10 cellular contexts compared by ENCODE assay signal in genomic region chr3:71728632-71729342, GRCh38. TPM values are rescaled to one million over a fixed set of nuclear protein-coding genes. Genes with fewer than 3 reads are reported as not detected.
DNase-seq lines count a peak whose midpoint lies in the region; ATAC-seq lines count a peak whose summit lies in the region.
"Had no signal": no experiment of that assay in that cellular context is flagged by ENCODE, and none has a peak within 500 bp of the region (broad histone marks: within the 10 kb centered on the region; RNA-seq: fewer than 3 reads in every experiment).

No MANE protein-coding gene starts in this region.

- H3K9me3 Mint-ChIP-seq in activated naive CD4-positive, alpha-beta T cell treated with anti-CD3 and anti-CD28 coated beads, Interleukin-2, amount 50 U/mL, for 24 hours, result no peaks in the 10 kb centered on the region

- H3K36me3 Mint-ChIP-seq in activated naive CD4-positive, alpha-beta T cell treated with anti-CD3 and anti-CD28 coated beads, Interleukin-2, amount 50 U/mL, for 24 hours, result no peaks in the 10 kb centered on the region

- H3K27me3 Mint-ChIP-seq in activated naive CD4-positive, alpha-beta T cell treated with anti-CD3 and anti-CD28 coated beads, Interleukin-2, amount 50 U/mL, for 24 hours, result no peaks in the 10 kb centered on the region

- peaks cover 51% of the 10 kb centered on the region for H3K4me1 Mint-ChIP-seq in activated naive CD4-positive, alpha-beta T cell treated with anti-CD3 and anti-CD28 coated beads, Interleukin-2, amount 50 U/mL, for 24 hours

- ATAC-seq in left lobe of liver, result no peak
- no peak for ATAC-seq in HG03521 (IDR thresholded peaks at IDR 0.05; ENCODE audit: unreplicated experiment)
- no peak for ATAC-seq in GM21786 (IDR thresholded peaks at IDR 0.05; ENCODE audit: unreplicated experiment)

- peak overlapping the region; percentile 51 for H3K27ac Mint-ChIP-seq in activated naive CD4-positive, alpha-beta T cell treated with anti-CD3 and anti-CD28 coated beads, Interleukin-2, amount 50 U/mL, for 24 hours

- DNase-seq in activated naive CD4-positive, alpha-beta T cell treated with anti-CD3 and anti-CD28 coated beads, Interleukin-2, amount 50 U/mL, for 16 hours, result no peak
- peak; percentile 43 for DNase-seq in NCI-H1694 treated with DMSO at 0.1 percent for 48 hours (lab: John Stamatoyannopoulos, UW)
- DNase-seq in cerebellar cortex (ENCODE audit: low spot score), result peak; percentile 72
- DNase-seq in superior temporal gyrus (ENCODE audit: extremely low spot score), result peak; percentile 65
- DNase-seq in left lobe of liver (ENCODE audit: low spot score), result no peak
- DNase-seq: Caco-2, SJCRH30 had no signal

- H3K4me3 Mint-ChIP-seq in activated naive CD4-positive, alpha-beta T cell treated with anti-CD3 and anti-CD28 coated beads, Interleukin-2, amount 50 U/mL, for 24 hours, result no peak overlapping the region

RNA-seq across cellular contexts. Expression of gene EIF4E3, which starts 3.6 kb away (rescaled TPM):
- 7.6 TPM for total RNA-seq in left lobe of liver

RNA-seq across cellular contexts. Expression of gene GPR27, which starts 24.9 kb away (rescaled TPM):
- total RNA-seq in left lobe of liver, result 0.10 TPM
- total RNA-seq: SJCRH30 had no signal

RNA-seq across cellular contexts. Expression of gene PROK2, which starts 56.2 kb away (rescaled TPM):
- total RNA-seq in left lobe of liver, result 0.25 TPM
- total RNA-seq: Caco-2, SJCRH30 had no signal

Comparison
In these comparisons a context has a peak if more than half of its experiments do, and no peak if none do; other contexts are left out.
1. DNase-seq: peak in NCI-H1694 treated with DMSO at 0.1 percent for 48 hours (single experiment), cerebellar cortex (single experiment) and superior temporal gyrus (single experiment); none in activated naive CD4-positive, alpha-beta T cell treated with anti-CD3 and anti-CD28 coated beads, Interleukin-2, amount 50 U/mL, for 16 hours (single experiment) and left lobe of liver (single experiment).